In the genomic region with DNA sequence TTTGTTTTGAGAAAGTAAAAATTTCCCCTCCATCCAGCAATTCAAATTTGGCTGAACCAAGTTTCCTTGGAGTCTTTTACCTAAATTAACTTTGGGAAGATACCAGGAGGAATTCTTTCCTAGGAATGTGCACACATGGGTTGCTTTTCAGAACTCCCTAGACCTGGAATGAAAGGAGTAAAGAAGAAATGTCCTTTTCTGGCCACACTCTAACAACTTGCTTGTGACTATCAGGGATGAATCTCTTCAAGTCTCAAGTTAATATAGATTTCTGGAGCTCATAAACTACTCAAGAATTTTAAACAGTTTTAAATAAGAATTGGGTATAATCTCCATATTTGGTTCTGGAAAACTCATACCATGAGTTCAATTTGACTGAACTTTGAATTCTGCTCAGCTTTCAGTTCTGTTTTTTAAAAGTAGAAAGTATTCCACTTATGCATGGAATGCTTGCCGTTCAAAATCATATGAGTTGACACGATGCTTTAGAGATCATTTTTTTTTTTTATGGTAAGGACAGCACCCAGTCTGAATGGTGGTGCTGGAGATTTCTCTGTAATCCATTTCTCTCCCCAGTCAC, we compare ENCODE assay signal across 10 cellular contexts. TPM values are rescaled to one million over a fixed set of nuclear protein-coding genes. Genes with fewer than 3 reads are reported as not detected.
DNase-seq lines count a peak whose midpoint lies in the region; ATAC-seq and TF ChIP-seq lines count a peak whose summit lies in the region.
"Had no signal": no experiment of that assay in that cellular context is flagged by ENCODE, and none has a peak within 500 bp of the region (broad histone marks: within the 10 kb centered on the region; RNA-seq: fewer than 3 reads in every experiment).

No MANE protein-coding gene starts in this region.

- no peak for DNase-seq in stimulated activated naive CD8-positive, alpha-beta T cell treated with anti-CD3 and anti-CD28 coated beads, Interleukin-15, Interleukin-2, amounts not matched to agents 100 U/mL and 50 U/mL, for 24 hours
- DNase-seq in coronary artery (ENCODE audit: low spot score) (no peak), endothelial cell (ENCODE audit: low spot score) (no peak), progenitor cell of endocrine pancreas (ENCODE audit: low spot score, unreplicated experiment) (no peak), NCI-H446 treated with DMSO at 0.1 percent for 48 hours (lab: John Stamatoyannopoulos, UW) (no peak)
- DNase-seq: NCI-H226 had no signal

- H3K36me3 Mint-ChIP-seq in stimulated activated naive CD8-positive, alpha-beta T cell treated with anti-CD3 and anti-CD28 coated beads, Interleukin-15, Interleukin-2, amounts not matched to agents 100 ng/mL and 50 ng/mL, for 24 hours (ENCODE audit: low read depth), result peaks cover 11% of the 10 kb centered on the region
- H3K36me3 Mint-ChIP-seq in endothelial cell (ENCODE audit: low read depth, unreplicated experiment) (peaks cover 66% of the 10 kb centered on the region), progenitor cell of endocrine pancreas (ENCODE audit: insufficient read depth) (no peaks in the 10 kb centered on the region)

- H3K9me3 Mint-ChIP-seq in stimulated activated naive CD8-positive, alpha-beta T cell treated with anti-CD3 and anti-CD28 coated beads, Interleukin-15, Interleukin-2, amounts not matched to agents 100 ng/mL and 50 ng/mL, for 24 hours, result peaks cover 9% of the 10 kb centered on the region
- H3K9me3 Mint-ChIP-seq in endothelial cell (ENCODE audit: unreplicated experiment), result no peaks in the 10 kb centered on the region
- peaks cover 7% of the 10 kb centered on the region for H3K9me3 Mint-ChIP-seq in progenitor cell of endocrine pancreas (ENCODE audit: low read depth)

- H3K4me3 Mint-ChIP-seq in stimulated activated naive CD8-positive, alpha-beta T cell treated with anti-CD3 and anti-CD28 coated beads, Interleukin-15, Interleukin-2, amounts not matched to agents 100 ng/mL and 50 ng/mL, for 24 hours, result no peak overlapping the region
- H3K4me3 Mint-ChIP-seq in endothelial cell (ENCODE audit: unreplicated experiment), result no peak overlapping the region
- H3K4me3 Mint-ChIP-seq in progenitor cell of endocrine pancreas (ENCODE audit: low read depth), result no peak overlapping the region
- H3K4me3 Mint-ChIP-seq: T-helper 1 cell treated with Interleukin-12 subunit alpha and Interleukin-12 subunit beta and Interleukin-4 antibody, amounts not matched to agents 30 μg/mL and 1 μg/mL, for 36 hours had no signal

- no peak overlapping the region for H3K4me3 ChIP-seq in coronary artery

- TF ChIP-seq CTCF in coronary artery (IDR thresholded peaks at IDR 0.05) (no peak), endothelial cell (IDR thresholded peaks at IDR 0.05; ENCODE audit: unreplicated experiment) (no peak), progenitor cell of endocrine pancreas (IDR thresholded peaks at IDR 0.05; ENCODE audit: unreplicated experiment) (no peak)

- no peak for ATAC-seq in stimulated activated naive CD8-positive, alpha-beta T cell treated with anti-CD3 and anti-CD28 coated beads, Interleukin-15, Interleukin-2, amounts not matched to agents 100 U/mL and 50 U/mL, for 24 hours
- ATAC-seq in HG03378 (IDR thresholded peaks at IDR 0.05; ENCODE audit: unreplicated experiment) (peak; percentile 29), HG03280 (IDR thresholded peaks at IDR 0.05; ENCODE audit: unreplicated experiment) (no peak)

- peak overlapping the region; percentile 22 to 60 for H3K27ac ChIP-seq in coronary artery

- peaks cover 36% of the 10 kb centered on the region for H3K4me1 Mint-ChIP-seq in stimulated activated naive CD8-positive, alpha-beta T cell treated with anti-CD3 and anti-CD28 coated beads, Interleukin-15, Interleukin-2, amounts not matched to agents 100 ng/mL and 50 ng/mL, for 24 hours (ENCODE audit: low read depth)
- peaks cover 24% of the 10 kb centered on the region for H3K4me1 Mint-ChIP-seq in endothelial cell (ENCODE audit: unreplicated experiment)
- H3K4me1 Mint-ChIP-seq in progenitor cell of endocrine pancreas (ENCODE audit: low read depth), result no peaks in the 10 kb centered on the region

- H3K27ac Mint-ChIP-seq in stimulated activated naive CD8-positive, alpha-beta T cell treated with anti-CD3 and anti-CD28 coated beads, Interleukin-15, Interleukin-2, amounts not matched to agents 100 ng/mL and 50 ng/mL, for 24 hours, result peak overlapping the region; percentile 30
- H3K27ac Mint-ChIP-seq in endothelial cell (ENCODE audit: unreplicated experiment) (no peak overlapping the region), progenitor cell of endocrine pancreas (no peak overlapping the region)
- H3K27ac Mint-ChIP-seq: T-helper 1 cell treated with Interleukin-12 subunit alpha and Interleukin-12 subunit beta and Interleukin-4 antibody, amounts not matched to agents 30 μg/mL and 1 μg/mL, for 36 hours had no signal

- H3K27me3 Mint-ChIP-seq in stimulated activated naive CD8-positive, alpha-beta T cell treated with anti-CD3 and anti-CD28 coated beads, Interleukin-15, Interleukin-2, amounts not matched to agents 100 ng/mL and 50 ng/mL, for 24 hours, result peaks cover 3% of the 10 kb centered on the region
- H3K27me3 Mint-ChIP-seq in endothelial cell (ENCODE audit: unreplicated experiment) (peaks cover 2% of the 10 kb centered on the region), progenitor cell of endocrine pancreas (peaks cover 62% of the 10 kb centered on the region)

RNA-seq across cellular contexts. Expression of gene RASGRP3, which starts 7.7 kb away (rescaled TPM):
- total RNA-seq in endothelial cell (ENCODE audit: unreplicated experiment), result 487 TPM
- 0.49 TPM in 1 of 2 replicates, not detected in the other for total RNA-seq in progenitor cell of endocrine pancreas

Comparison
In these comparisons a context has a peak if more than half of its experiments do, and no peak if none do; other contexts are left out.
1. RNA of gene RASGRP3, which starts 7.7 kb away (total RNA-seq): 487 TPM in endothelial cell (single experiment); 0.49 TPM in progenitor cell of endocrine pancreas; every median in the first group is over 100 times any median in the second.